12 cellular contexts compared by ENCODE assay signal in genomic region chr6:105509506-105510331, GRCh38.
DNase-seq lines count a peak whose midpoint lies in the region; ATAC-seq, FAIRE-seq and TF ChIP-seq lines count a peak whose summit lies in the region.
"Had no signal": no experiment of that assay in that cellular context is flagged by ENCODE, and none has a peak within 500 bp of the region (broad histone marks: within the 10 kb centered on the region; RNA-seq: fewer than 3 reads in every experiment).

No MANE protein-coding gene starts in this region.

- ATAC-seq in HepG2, result peak; percentile 54
- ATAC-seq in right lobe of liver, result no peak
- ATAC-seq in right cardiac atrium, result peak; percentile 76 to 86
- no peak for ATAC-seq in HG03378 (IDR thresholded peaks at IDR 0.05; ENCODE audit: unreplicated experiment)
- ATAC-seq in T-cell (replicated peaks in 1 of 4), result no peak
- ATAC-seq: T-helper 17 cell had no signal

- no peak overlapping the region for H2AFZ ChIP-seq in HepG2 (ENCODE audit: low read length)

- TF ChIP-seq POLR2A in HepG2 (IDR thresholded peaks at IDR 0.05; ENCODE audit: insufficient read depth in 1 of 2, low read depth in 2 of 2, low read length in 2 of 2) (no peak), right lobe of liver (IDR thresholded peaks at IDR 0.05) (no peak), uterus (IDR thresholded peaks at IDR 0.05) (no peak)

- no TSS peak for BruUV-seq in HepG2 (replicated peaks; lab: Mats Ljungman, UMichigan)

- POLR2A ChIA-PET in HepG2 (lab: Yijun Ruan, JAX) (no interaction called here), T-cell (lab: Charles Lee) (no interaction called here)

- H3K4me2 ChIP-seq in HepG2 (ENCODE audit: low read depth, low read length), result no peak overlapping the region
- H3K4me2 ChIP-seq: BLaER1 treated with 17β-estradiol and CSF1 and Interleukin-3, amounts not matched to agents 10 nM and 100 nM had no signal

- H3K4me1 ChIP-seq in HepG2 (ENCODE audit: insufficient read depth, low read length), result no peaks in the 10 kb centered on the region
- H3K4me1 ChIP-seq in right lobe of liver, result no peaks in the 10 kb centered on the region
- no peaks in the 10 kb centered on the region for H3K4me1 ChIP-seq in right cardiac atrium (ENCODE audit: control insufficient read depth, insufficient read depth, low read length)
- H3K4me1 ChIP-seq in uterus, result no peaks in the 10 kb centered on the region

- intact Hi-C loops in HepG2 (cut with micrococcal nuclease; ENCODE audit: unreplicated experiment), result no loop called here
- intact Hi-C loops in right lobe of liver (cut with DNase I), result no loop called here
- intact Hi-C loops in right cardiac atrium (cut with DNase I), result no loop called here
- intact Hi-C loops in uterus (cut with DNase I; ENCODE audit: low total_unique reads), result no loop called here

- FAIRE-seq in HepG2 (lab: Jason Lieb, UNC), result no peak

- H3K36me3 ChIP-seq in HepG2 (replicated peaks in 1 of 2; ENCODE audit: control insufficient read depth in 1 of 2, insufficient read depth in 2 of 2, low read length in 2 of 2), result no peaks in the 10 kb centered on the region
- no peaks in the 10 kb centered on the region for H3K36me3 ChIP-seq in right lobe of liver
- H3K36me3 ChIP-seq in uterus, result no peaks in the 10 kb centered on the region
- H3K36me3 ChIP-seq: BLaER1 treated with 17β-estradiol and CSF1 and Interleukin-3, amounts not matched to agents 10 nM and 100 nM had no signal

- H3K79me2 ChIP-seq in HepG2 (ENCODE audit: insufficient read depth, low read length), result no peaks in the 10 kb centered on the region

- 6% methylated on average over 9 of the region's 9 CpGs for WGBS in HepG2 (ENCODE audit: low lambda C conversion rate)
- WGBS in right lobe of liver (ENCODE audit: insufficient coverage, low coverage, low lambda C conversion rate, missing lambda C conversion rate), result 21% methylated on average over 9 of the region's 9 CpGs
- 21% methylated on average over 9 of the region's 9 CpGs for WGBS in right cardiac atrium

- TF ChIP-seq EP300 in HepG2 (IDR thresholded peaks at IDR 0.05; ENCODE audit: low read depth in 2 of 2, low read length in 2 of 2) (no peak), HepG2 (CRISPR knock-in tag; IDR thresholded peaks at IDR 0.05; ENCODE audit: borderline replicate concordance) (no peak)

- TF ChIP-seq CTCF in HepG2 (CRISPR knock-in tag; IDR thresholded peaks at IDR 0.05) (peak; percentile 31; the same call in 1 of the 2 replicates), right lobe of liver (IDR thresholded peaks at IDR 0.05) (no peak), uterus (IDR thresholded peaks at IDR 0.05) (peak in 2 of 4 experiments; percentile 29 to 45)

- H3K4me1 Mint-ChIP-seq in T-cell, result peaks cover 0 to 4% (median 0%) of the 10 kb centered on the region in 3 donors

- H3K27me3 Mint-ChIP-seq in T-cell, result peaks cover 4 to 7% of the 10 kb centered on the region in 2 donors

- no peaks in the 10 kb centered on the region for H3K9me3 Mint-ChIP-seq in T-cell

- CTCF ChIA-PET in HepG2 (lab: Yijun Ruan, JAX; ENCODE audit: low intra/inter-chr PET ratio, low total read pairs), result no interaction called here
- CTCF ChIA-PET in T-cell (lab: Charles Lee), result no interaction called here

- H3K27ac ChIP-seq in HepG2 (ENCODE audit: extremely low read length, insufficient read depth, low read length) (no peak overlapping the region), right lobe of liver (no peak overlapping the region), right cardiac atrium (ENCODE audit: low read length) (no peak overlapping the region), uterus (peak overlapping the region in 1 of 2 donors; percentile 11)
- H3K27ac ChIP-seq: BLaER1 treated with 17β-estradiol and CSF1 and Interleukin-3, amounts not matched to agents 10 nM and 100 nM; dorsolateral prefrontal cortex had no signal

- DNase-seq in HepG2 (ENCODE audit: low spot score) (no peak), right lobe of liver (no peak), amniotic epithelial cell (ENCODE audit: low read depth) (peak; percentile 13), right cardiac atrium (peak; percentile 18 to 73 (median 63)), uterus (peak; percentile 21 to 34), NCI-H510A (lab: John Stamatoyannopoulos, UW) (no peak), T-cell (no peak)
- DNase-seq: NCI-H1436, T-helper 17 cell had no signal

- no peak overlapping the region for H3K4me3 Mint-ChIP-seq in T-cell
- H3K4me3 Mint-ChIP-seq: T-helper 17 cell had no signal

- no peak overlapping the region for H3K27ac Mint-ChIP-seq in T-cell
- H3K27ac Mint-ChIP-seq: T-helper 17 cell had no signal

- no peaks in the 10 kb centered on the region for H3K36me3 Mint-ChIP-seq in T-cell

- H3K9me3 ChIP-seq in HepG2 (ENCODE audit: low read length) (no peaks in the 10 kb centered on the region), right lobe of liver (no peaks in the 10 kb centered on the region), right cardiac atrium (ENCODE audit: control insufficient read depth, low read length) (no peaks in the 10 kb centered on the region), uterus (no peaks in the 10 kb centered on the region)
- H3K9me3 ChIP-seq: BLaER1 treated with 17β-estradiol and CSF1 and Interleukin-3, amounts not matched to agents 10 nM and 100 nM had no signal

- no peaks in the 10 kb centered on the region for H4K20me1 ChIP-seq in HepG2 (ENCODE audit: insufficient read depth, low read length)
- H4K20me1 ChIP-seq: BLaER1 treated with 17β-estradiol and CSF1 and Interleukin-3, amounts not matched to agents 10 nM and 100 nM had no signal

- H3K27me3 ChIP-seq in HepG2 (ENCODE audit: control insufficient read depth in 1 of 2, insufficient read depth in 2 of 2, low read length in 2 of 2), result no peaks in the 10 kb centered on the region; a peak in 2 of 5 replicates
- no peaks in the 10 kb centered on the region for H3K27me3 ChIP-seq in right lobe of liver
- H3K27me3 ChIP-seq in right cardiac atrium (ENCODE audit: control insufficient read depth, insufficient read depth), result no peaks in the 10 kb centered on the region
- no peaks in the 10 kb centered on the region for H3K27me3 ChIP-seq in uterus
- H3K27me3 ChIP-seq: BLaER1 treated with 17β-estradiol and CSF1 and Interleukin-3, amounts not matched to agents 10 nM and 100 nM had no signal

- in situ Hi-C loops in HepG2 (cut with HindIII; ENCODE audit: extremely low pct_ligation_motif_present, low pct_unique_long_range_greater_than_20kb), result no loop called here

- no peak overlapping the region for H3K4me3 ChIP-seq in HepG2 (replicated peaks in 1 of 3; ENCODE audit: insufficient read depth in 1 of 3, low read depth in 2 of 3, low read length in 3 of 3)
- H3K4me3 ChIP-seq in right lobe of liver, result no peak overlapping the region
- H3K4me3 ChIP-seq in right cardiac atrium (ENCODE audit: low read length), result no peak overlapping the region
- H3K4me3 ChIP-seq in uterus, result no peak overlapping the region
- H3K4me3 ChIP-seq: BLaER1 treated with 17β-estradiol and CSF1 and Interleukin-3, amounts not matched to agents 10 nM and 100 nM; dorsolateral prefrontal cortex had no signal

- TF ChIP-seq RAD21 in HepG2 (CRISPR knock-in tag; IDR thresholded peaks at IDR 0.05), result no peak

- H3K9ac ChIP-seq in HepG2 (ENCODE audit: insufficient read depth, low read depth, low read length), result no peak overlapping the region
- H3K9ac ChIP-seq: BLaER1 treated with 17β-estradiol and CSF1 and Interleukin-3, amounts not matched to agents 10 nM and 100 nM had no signal

TF ChIP-seq in HepG2, 621 proteins besides CTCF, POLR2A, EP300 and RAD21:
- no peak for TF ChIP-seq TFDP1 (CRISPR knock-in tag; IDR thresholded peaks at IDR 0.05; ENCODE audit: borderline replicate concordance)
- no peak for TF ChIP-seq ZNF792 (CRISPR knock-in tag; IDR thresholded peaks at IDR 0.05)
- no peak for TF ChIP-seq ZNF746 (CRISPR knock-in tag; IDR thresholded peaks at IDR 0.05)
- TF ChIP-seq CBX1 (IDR thresholded peaks at IDR 0.05; ENCODE audit: low read depth), result no peak
- peak; percentile 21; the same call in 1 of the 2 replicates for TF ChIP-seq STAG1 (CRISPR knock-in tag; IDR thresholded peaks at IDR 0.05)
- no peak for TF ChIP-seq ZNF703 (CRISPR knock-in tag; IDR thresholded peaks at IDR 0.05; ENCODE audit: borderline replicate concordance)

Comparison
In these comparisons a context has a peak if more than half of its experiments do, and no peak if none do; other contexts are left out.
1. ATAC-seq: peak in HepG2 (single experiment) and right cardiac atrium (2 of 2); none in right lobe of liver (0 of 4), HG03378 (single experiment) and T-cell (0 of 4).
2. DNase-seq: peak in amniotic epithelial cell (single experiment), right cardiac atrium (3 of 3) and uterus (2 of 2); none in HepG2 (single experiment), right lobe of liver (0 of 3), NCI-H510A (single experiment) and T-cell (0 of 34).